Comparison of ENCODE assay signal across 14 cellular contexts in the genomic region with DNA sequence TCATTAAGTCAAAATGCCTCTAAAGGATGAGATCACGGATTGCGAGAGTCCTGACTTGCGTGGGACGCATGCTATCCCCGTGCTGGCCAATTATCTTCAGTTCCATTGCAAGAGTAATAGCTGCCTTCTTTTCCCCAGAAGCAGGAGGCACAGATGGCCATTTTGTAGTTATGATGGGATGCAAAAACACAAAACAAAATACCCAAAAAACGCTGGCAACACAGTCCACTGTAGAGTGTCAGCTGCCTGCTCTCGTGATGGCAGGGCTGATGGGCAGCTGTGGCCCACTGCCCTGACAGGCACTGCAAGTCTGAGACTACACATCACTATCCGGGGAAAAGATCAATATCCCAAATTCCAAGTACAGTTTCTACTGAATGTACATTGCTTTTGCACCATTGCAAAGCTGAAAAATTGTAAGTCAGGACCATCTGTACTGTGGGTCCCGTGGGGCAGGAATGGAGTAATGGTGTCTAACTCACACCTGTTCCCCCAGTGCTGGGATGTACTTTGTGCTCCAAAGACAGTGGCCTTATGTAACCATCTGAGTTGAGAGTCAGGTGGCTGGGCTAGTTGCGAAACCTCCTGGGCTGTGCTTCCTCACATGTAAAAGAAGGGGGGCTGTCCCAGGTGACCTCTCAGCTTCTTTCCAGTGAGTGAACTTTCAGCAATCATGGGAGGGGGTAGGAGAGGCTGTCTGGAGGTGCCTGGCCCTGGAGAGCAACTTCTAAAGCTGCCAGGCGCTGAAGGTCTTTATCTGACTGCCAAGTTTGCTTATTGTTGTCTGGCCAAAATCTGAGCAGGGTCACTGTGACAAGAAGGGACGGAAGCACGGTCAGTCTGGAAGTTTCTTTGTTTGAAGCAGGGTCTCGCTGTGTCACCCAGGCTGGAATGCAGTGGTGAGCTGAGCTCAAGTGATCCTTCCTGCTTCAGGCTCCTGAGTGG. TPM values are rescaled to one million over a fixed set of nuclear protein-coding genes. Genes with fewer than 3 reads are reported as not detected.
DNase-seq lines count a peak whose midpoint lies in the region; ATAC-seq, FAIRE-seq and TF ChIP-seq lines count a peak whose summit lies in the region.
"Had no signal": no experiment of that assay in that cellular context is flagged by ENCODE, and none has a peak within 500 bp of the region (broad histone marks: within the 10 kb centered on the region; RNA-seq: fewer than 3 reads in every experiment).

No MANE protein-coding gene starts in this region.

- H3K79me2 ChIP-seq in GM23248 (ENCODE audit: insufficient read depth), result no peaks in the 10 kb centered on the region

- intact Hi-C loops in upper lobe of right lung (cut with DNase I), result no loop called here

- 76 to 86% methylated on average over 14 of the region's 14 CpGs for WGBS in lung, 2 donors
- WGBS in GM23248 (ENCODE audit: low coverage in 1 of 2, low lambda C conversion rate in 2 of 2, missing lambda C conversion rate in 2 of 2), 2 experiments, result 78 to 86% methylated on average over 14 of the region's 14 CpGs

- H3K27me3 ChIP-seq in lung (ENCODE audit: control insufficient read depth, insufficient read depth) (no peaks in the 10 kb centered on the region), upper lobe of right lung (peaks cover 3% of the 10 kb centered on the region), GM23248 (replicated peaks; ENCODE audit: insufficient read depth) (no peaks in the 10 kb centered on the region; the same call in 1 of the 2 replicates)

- no peak overlapping the region for H3K4me3 ChIP-seq in lung
- H3K4me3 ChIP-seq in upper lobe of right lung, result no peak overlapping the region
- no peak overlapping the region for H3K4me3 ChIP-seq in GM23248

- H3K27ac ChIP-seq in caudate nucleus (ENCODE audit: low read depth, low read length) (peak overlapping the region; percentile 18), lung (ENCODE audit: low read depth in 1 of 2, low read length in 1 of 2) (peak overlapping the region in 1 of 2 donors; percentile 8), upper lobe of right lung (peak overlapping the region; percentile 32), GM23248 (no peak overlapping the region)

- no peak for FAIRE-seq in GM19239 (lab: Jason Lieb, UNC)
- FAIRE-seq: H54 had no signal

- DNase-seq in SIG-M5 treated with dmso at 0.1 percent for 504 hours (lab: John Stamatoyannopoulos, UW; ENCODE audit: unreplicated experiment), result peak; percentile 63
- DNase-seq in SIG-M5 (lab: John Stamatoyannopoulos, UW), result no peak
- peak in 11 of 61 donors; percentile 5 to 53 (median 15) for DNase-seq in caudate nucleus (lab: John Stamatoyannopoulos, UW)
- peak; percentile 54 for DNase-seq in lung (ENCODE audit: low spot score)
- DNase-seq in upper lobe of right lung, result peak; percentile 82
- no peak for DNase-seq in GM23248
- no peak for DNase-seq in GM19239 (ENCODE audit: insufficient read length, low spot score)
- DNase-seq: activated naive CD4-positive, alpha-beta T cell treated with anti-CD3 and anti-CD28 coated beads, Interleukin-2, amount 10 ng/mL, durations not matched to agents 7 days and 5 days; DMS53; erythroblast; NCI-H1092 treated with DMSO at 0.1 percent for 48 hours; trophoblast cell had no signal

- H3K36me3 ChIP-seq in lung (ENCODE audit: control insufficient read depth in 2 of 2, insufficient read depth in 2 of 2, low read length in 2 of 2), result no peaks in the 10 kb centered on the region
- H3K36me3 ChIP-seq in upper lobe of right lung, result no peaks in the 10 kb centered on the region
- H3K36me3 ChIP-seq in GM23248 (ENCODE audit: low read depth), result no peaks in the 10 kb centered on the region

- in situ Hi-C loops in GM23248 (cut with MboI), result no loop called here

- ATAC-seq in lung (ENCODE audit: insufficient read depth, low FRiP score), result peak; percentile 28
- ATAC-seq in upper lobe of right lung, result peak; percentile 75
- no peak for ATAC-seq in GM18870 (IDR thresholded peaks at IDR 0.05; ENCODE audit: unreplicated experiment)

- H3K9me3 ChIP-seq in lung (ENCODE audit: control insufficient read depth in 2 of 2, insufficient read depth in 1 of 2, low read length in 1 of 2) (no peaks in the 10 kb centered on the region), upper lobe of right lung (no peaks in the 10 kb centered on the region), GM23248 (ENCODE audit: low read depth) (no peaks in the 10 kb centered on the region)

- H3K9me2 ChIP-seq in GM23248 (ENCODE audit: insufficient read depth), result no peaks in the 10 kb centered on the region

- TF ChIP-seq CTCF in lung (IDR thresholded peaks at IDR 0.05; ENCODE audit: control extremely low read depth, extremely low read depth), result no peak
- no peak for TF ChIP-seq CTCF in upper lobe of right lung (IDR thresholded peaks at IDR 0.05)

- H3K4me1 ChIP-seq in lung (ENCODE audit: control insufficient read depth in 2 of 2, insufficient read depth in 2 of 2, low read length in 2 of 2) (peaks cover 0 to 7% of the 10 kb centered on the region in 2 donors), upper lobe of right lung (peaks cover 11% of the 10 kb centered on the region), GM23248 (ENCODE audit: insufficient read depth) (no peaks in the 10 kb centered on the region)

- no peaks in the 10 kb centered on the region for H3F3A ChIP-seq in GM23248 (ENCODE audit: insufficient read depth)

- no peak overlapping the region for H3K9ac ChIP-seq in GM23248

- no peak overlapping the region for H2AFZ ChIP-seq in GM23248

- no peaks in the 10 kb centered on the region for H4K20me1 ChIP-seq in GM23248 (ENCODE audit: insufficient read depth)

- no peak overlapping the region for H3K4me2 ChIP-seq in GM23248 (ENCODE audit: unreplicated experiment)

RNA-seq across cellular contexts. Expression of a gene that starts 4.7 kb away (rescaled TPM):
- total RNA-seq in lung (1 to 10 TPM in 1 of 2 donors, under 1 TPM in 1; 0.74 to 9.4 TPM), upper lobe of right lung (13.4 TPM)
- polyA plus RNA-seq in lung (1 to 10 TPM; 1.8 to 2.8 TPM), GM23248 (2016; fragmentation: Nextera tagmentation; extraction: Ambion mirVana) (0.76 and 1.1 TPM in 2 replicates)
- total RNA-seq in GM23248 (2014; rRNA removed; shearing (Covaris generic)), result 1.9 and 7.0 TPM in 2 replicates

Comparison
In these comparisons a context has a peak if more than half of its experiments do, and no peak if none do; other contexts are left out.
1. DNase-seq: peak in SIG-M5 treated with dmso at 0.1 percent for 504 hours (single experiment), lung (single experiment) and upper lobe of right lung (single experiment); none in SIG-M5 (single experiment), GM23248 (single experiment) and GM19239 (single experiment).